14 cellular contexts compared by ENCODE assay signal in the genomic region with DNA sequence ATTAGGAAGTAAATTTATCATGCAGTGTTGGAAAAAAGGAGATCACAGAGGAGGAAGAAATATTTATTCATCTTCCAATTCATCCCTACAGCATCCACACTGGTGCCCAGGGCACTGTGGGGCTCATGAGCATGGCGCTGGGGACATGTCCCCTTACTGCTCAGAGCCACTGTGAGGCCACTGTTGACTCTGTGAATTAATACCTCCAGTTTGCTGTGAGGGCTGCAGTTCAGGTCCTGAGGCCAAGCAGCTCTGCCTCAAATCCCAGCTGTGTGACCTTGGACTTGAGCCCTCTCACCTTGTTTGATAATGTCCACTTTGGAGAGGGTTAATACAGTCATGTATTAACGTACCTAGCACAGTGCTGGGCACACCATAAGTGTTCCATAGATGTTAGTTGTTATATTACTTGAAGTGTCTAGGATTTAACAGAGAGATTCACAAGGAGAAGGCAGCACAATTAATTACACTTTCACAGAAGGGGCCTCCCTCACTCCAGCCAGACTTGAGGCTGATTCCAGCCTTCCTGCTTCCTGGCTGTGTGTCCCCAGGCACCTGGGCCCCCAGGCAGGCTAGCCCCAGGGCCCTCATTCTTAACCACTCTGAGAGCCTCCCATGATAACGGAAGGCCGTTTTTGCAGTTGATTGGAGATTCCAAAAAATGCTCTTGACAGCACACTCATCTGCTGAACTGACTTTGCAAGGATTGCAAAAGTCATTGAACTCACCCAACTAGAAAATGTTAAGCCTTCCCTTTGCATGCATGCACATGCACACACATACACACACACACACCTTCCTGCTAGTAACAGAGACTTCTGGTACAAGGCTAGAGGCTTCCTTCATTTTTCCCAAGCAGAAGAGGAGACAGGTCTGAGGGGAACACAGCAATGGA. TPM values are rescaled to one million over a fixed set of nuclear protein-coding genes. Genes with fewer than 3 reads are reported as not detected.
DNase-seq lines count a peak whose midpoint lies in the region; ATAC-seq and FAIRE-seq lines count a peak whose summit lies in the region.
"Had no signal": no experiment of that assay in that cellular context is flagged by ENCODE, and none has a peak within 500 bp of the region (broad histone marks: within the 10 kb centered on the region; RNA-seq: fewer than 3 reads in every experiment).

No MANE protein-coding gene starts in this region.

- H3K4me1 Mint-ChIP-seq in T-helper 17 cell, result no peaks in the 10 kb centered on the region

- DNase-seq in EH (ENCODE audit: low read depth) (peak; percentile 12), RCC 7860 (ENCODE audit: low spot score) (peak; percentile 26), non-pigmented ciliary epithelial cell (ENCODE audit: low read depth) (peak; percentile 31), T-helper 17 cell (no peak), MV-4-11 (lab: John Stamatoyannopoulos, UW) (no peak)
- DNase-seq: CD8-positive, alpha-beta T cell; NCI-H1694 treated with DMSO at 0.1 percent for 48 hours; upper lobe of right lung had no signal

- peaks cover 4% of the 10 kb centered on the region for H3K36me3 Mint-ChIP-seq in T-helper 17 cell (ENCODE audit: low read depth)

- FAIRE-seq in RCC 7860 (lab: Jason Lieb, UNC), result no peak
- FAIRE-seq: frontal cortex had no signal

- no peak overlapping the region for H3K4me3 Mint-ChIP-seq in T-helper 17 cell
- H3K4me3 Mint-ChIP-seq: CD8-positive, alpha-beta T cell; T-helper 2 cell treated with Interferon-gamma antibody and Interleukin-4, amounts not matched to agents 5 μg/mL and 100 μg/mL, for 36 hours had no signal

- no peaks in the 10 kb centered on the region for H3K9me3 ChIP-seq in T-helper 17 cell (ENCODE audit: control insufficient read depth, low read length, poor library complexity, severe bottlenecking)
- H3K9me3 ChIP-seq: upper lobe of right lung had no signal

- H3K27me3 Mint-ChIP-seq in T-helper 17 cell, result no peaks in the 10 kb centered on the region
- H3K27me3 Mint-ChIP-seq: progenitor cell of endocrine pancreas had no signal

- ATAC-seq in esophagus mucosa, result peak; percentile 80
- ATAC-seq in T-helper 17 cell, result no peak
- ATAC-seq in HG03108 (IDR thresholded peaks at IDR 0.05; ENCODE audit: unreplicated experiment), result no peak
- ATAC-seq in HG03095 (IDR thresholded peaks at IDR 0.05; ENCODE audit: unreplicated experiment), result no peak
- ATAC-seq: CD8-positive, alpha-beta T cell; upper lobe of right lung had no signal

- H3K27ac Mint-ChIP-seq in T-helper 17 cell, result no peak overlapping the region
- H3K27ac Mint-ChIP-seq: CD8-positive, alpha-beta T cell; progenitor cell of endocrine pancreas; T-helper 2 cell treated with Interferon-gamma antibody and Interleukin-4, amounts not matched to agents 5 μg/mL and 100 μg/mL, for 36 hours had no signal

RNA-seq across cellular contexts. Expression of a gene that starts 29.4 kb away (rescaled TPM):
- 21.0 TPM for total RNA-seq in esophagus mucosa
- total RNA-seq in T-helper 17 cell, result 10 to 100 TPM; 28.6 to 29.7 TPM

RNA-seq across cellular contexts. Expression of a gene that starts 29.6 kb away (rescaled TPM):
- total RNA-seq in esophagus mucosa (103 TPM), T-helper 17 cell (10 to 100 TPM; 55.3 to 55.6 TPM)

Comparison
In these comparisons a context has a peak if more than half of its experiments do, and no peak if none do; other contexts are left out.
1. DNase-seq: peak in EH (single experiment), RCC 7860 (single experiment) and non-pigmented ciliary epithelial cell (single experiment); none in T-helper 17 cell (0 of 3) and MV-4-11 (single experiment).